ENCODE assay signal across 14 cellular contexts in the genomic region with DNA sequence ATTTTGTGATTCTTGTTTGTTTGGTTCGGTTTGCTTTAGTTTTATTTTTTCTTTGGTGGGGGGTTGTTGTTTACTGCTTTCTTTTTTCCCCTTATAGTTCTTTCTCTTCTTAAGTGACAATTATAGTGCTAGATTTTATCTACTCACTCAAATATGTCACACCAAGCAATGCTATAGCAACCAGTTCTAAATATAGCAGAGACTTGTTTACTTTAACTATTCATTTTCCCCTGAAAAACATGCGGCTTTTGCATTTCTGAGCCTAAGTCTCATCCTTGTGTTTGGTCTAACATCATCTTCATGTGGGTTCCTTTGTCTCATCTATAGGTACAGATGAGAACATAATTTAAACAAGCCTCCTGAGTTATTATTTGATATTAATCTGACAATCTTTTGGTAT.
"Had no signal": no experiment of that assay in that cellular context is flagged by ENCODE, and none has a peak within 500 bp of the region (broad histone marks: within the 10 kb centered on the region; RNA-seq: fewer than 3 reads in every experiment).

No MANE protein-coding gene starts in this region.

- H3K27ac ChIP-seq: upper lobe of right lung had no signal

- H3K27ac Mint-ChIP-seq: activated T-cell treated with anti-CD3 and anti-CD28 coated beads, Interleukin-2, amount 50 U/mL, for 72 hours; immature natural killer cell; nephron had no signal

- H3K27me3 ChIP-seq: upper lobe of right lung had no signal

- H3K9me3 ChIP-seq: upper lobe of right lung had no signal

- H3K9me3 Mint-ChIP-seq: activated T-cell treated with anti-CD3 and anti-CD28 coated beads, Interleukin-2, amount 50 U/mL, for 72 hours; nephron had no signal

- H3K4me1 Mint-ChIP-seq: immature natural killer cell, nephron had no signal

- H3K4me1 ChIP-seq: upper lobe of right lung had no signal

- H3K36me3 Mint-ChIP-seq: immature natural killer cell had no signal

- H3K36me3 ChIP-seq: upper lobe of right lung had no signal

- H3K4me3 Mint-ChIP-seq: activated T-cell treated with anti-CD3 and anti-CD28 coated beads, Interleukin-2, amount 50 U/mL, for 72 hours; immature natural killer cell; nephron had no signal

- ATAC-seq: activated T-cell treated with anti-CD3 and anti-CD28 coated beads, Interleukin-2, amount 50 U/mL, for 72 hours; esophagus mucosa; upper lobe of right lung had no signal

- H3K4me3 ChIP-seq: upper lobe of right lung had no signal

- DNase-seq: activated CD4-positive, alpha-beta T cell treated with anti-CD3 and anti-CD28 coated beads, Interleukin-2, amount 50 U/mL, for 1 hour; activated effector memory CD4-positive, alpha-beta T cell treated with anti-CD3 and anti-CD28 coated beads, Interleukin-2, amount 50 U/mL, for 16 hours; activated naive CD4-positive, alpha-beta T cell treated with anti-CD3 and anti-CD28 coated beads, Interleukin-2, amount 50 U/mL, for 16 hours; activated T-cell treated with anti-CD3 and anti-CD28 coated beads, Interleukin-2, amount 50 U/mL, for 72 hours; aorta; effector CD4-positive, alpha-beta T cell; immature natural killer cell; occipital lobe; retina; stimulated activated naive CD4-positive, alpha-beta T cell; T1000; upper lobe of right lung had no signal
